20 cellular contexts compared by ENCODE assay signal in the genomic region with DNA sequence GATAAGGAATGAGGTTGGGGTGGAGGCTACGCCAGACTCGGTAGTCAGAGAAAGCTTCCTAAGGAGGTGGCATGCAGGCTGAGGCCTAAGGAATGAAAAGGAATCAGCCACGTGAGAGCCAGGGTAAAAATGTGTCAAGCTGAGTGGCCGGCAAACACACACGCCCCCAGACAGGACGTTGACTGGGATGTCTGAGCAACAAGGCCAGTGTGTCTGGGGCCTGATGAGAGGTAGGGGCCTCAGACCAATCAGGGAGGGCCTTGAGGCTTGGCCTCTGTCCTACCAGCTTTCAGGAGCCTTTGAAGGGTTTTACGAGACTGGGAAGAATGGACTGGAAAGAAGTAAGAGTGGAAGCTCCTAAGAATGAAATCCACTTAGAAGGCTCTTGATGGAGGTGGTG.
DNase-seq lines count a peak whose midpoint lies in the region; ATAC-seq, FAIRE-seq and TF ChIP-seq lines count a peak whose summit lies in the region.
"Had no signal": no experiment of that assay in that cellular context is flagged by ENCODE, and none has a peak within 500 bp of the region (broad histone marks: within the 10 kb centered on the region; RNA-seq: fewer than 3 reads in every experiment).

No MANE protein-coding gene starts in this region.

- no peaks in the 10 kb centered on the region for H3K27me3 ChIP-seq in H1 (replicated peaks in 1 of 4; ENCODE audit: control insufficient read depth in 3 of 4, extremely low read depth in 1 of 4, insufficient read depth in 3 of 4, low read length in 3 of 4)
- no peaks in the 10 kb centered on the region for H3K27me3 ChIP-seq in trophoblast cell (ENCODE audit: insufficient read depth, low read length)
- H3K27me3 ChIP-seq: BLaER1 treated with 17β-estradiol and CSF1 and Interleukin-3, amounts not matched to agents 10 nM and 100 nM had no signal

- TF ChIP-seq RAD21 in H1 (IDR thresholded peaks at IDR 0.05 in 1 of 2, conservative IDR thresholded peaks at IDR 0.05 in 1 of 2; ENCODE audit: low read depth in 2 of 2, low read length in 2 of 2) = no peak

- TF ChIP-seq POLR2A in H1 (IDR thresholded peaks at IDR 0.05; ENCODE audit: control extremely low read depth in 1 of 2, low read depth in 2 of 2, low read length in 2 of 2) (no peak), lower leg skin (IDR thresholded peaks at IDR 0.05) (no peak), erythroblast (IDR thresholded peaks at IDR 0.05; ENCODE audit: low read length) (no peak)

- H3K14ac ChIP-seq in H1 (ENCODE audit: insufficient read length) (no peak overlapping the region), trophoblast cell (ENCODE audit: low read length) (no peak overlapping the region)

- POLR2A ChIA-PET in WTC11 (lab: Charles Lee) = no interaction called here
- POLR2A ChIA-PET in H1 (lab: Charles Lee; ENCODE audit: partially characterized antibody) = no interaction called here

- no peaks in the 10 kb centered on the region; the same call in 1 of the 2 replicates for H3K79me1 ChIP-seq in H1 (ENCODE audit: low read depth, low read length)
- peaks cover 7% of the 10 kb centered on the region for H3K79me1 ChIP-seq in trophoblast cell (ENCODE audit: low read length)

- H3K23ac ChIP-seq in H1 (ENCODE audit: insufficient read length) (no peak overlapping the region), trophoblast cell (ENCODE audit: low read length) (no peak overlapping the region)

- H3K4me1 Mint-ChIP-seq in WTC11 = peaks cover 8% of the 10 kb centered on the region
- H3K4me1 Mint-ChIP-seq in osteocyte (ENCODE audit: unreplicated experiment) = peaks cover 23% of the 10 kb centered on the region

- TF ChIP-seq CTCF in WTC11 (IDR thresholded peaks at IDR 0.05) (no peak), H1 (IDR thresholded peaks at IDR 0.05; ENCODE audit: control extremely low read depth in 1 of 3, insufficient read depth in 1 of 3, low read depth in 1 of 3, low read length in 3 of 3) (no peak), lower leg skin (IDR thresholded peaks at IDR 0.05) (no peak), osteocyte (IDR thresholded peaks at IDR 0.05) (no peak)

- H2BK20ac ChIP-seq in H1 (ENCODE audit: low read length) = no peak overlapping the region

- H2AFZ ChIP-seq in H1 (ENCODE audit: low read length) (no peak overlapping the region), trophoblast cell (ENCODE audit: insufficient read depth, low read length, poor library complexity) (no peak overlapping the region)

- H3K9me3 Mint-ChIP-seq in WTC11 (no peaks in the 10 kb centered on the region), osteocyte (ENCODE audit: unreplicated experiment) (no peaks in the 10 kb centered on the region)
- H3K9me3 Mint-ChIP-seq: CD8-positive, alpha-beta T cell had no signal

- H2BK15ac ChIP-seq in H1 (ENCODE audit: low read length) = no peak overlapping the region

- H3K4me1 ChIP-seq in H1 (replicated peaks in 1 of 4; ENCODE audit: control insufficient read depth in 3 of 4, insufficient read depth in 4 of 4, low read length in 3 of 4) (no peaks in the 10 kb centered on the region; a peak in 1 of 7 replicates), trophoblast cell (ENCODE audit: control insufficient read depth in 1 of 2, insufficient read depth in 2 of 2, low read length in 2 of 2) (peaks cover 0 to 14% of the 10 kb centered on the region in 2 experiments)

- H4K12ac ChIP-seq in trophoblast cell (ENCODE audit: low read depth, low read length) = no peak overlapping the region

- H3K4me3 Mint-ChIP-seq in WTC11 (no peak overlapping the region), osteocyte (ENCODE audit: unreplicated experiment) (no peak overlapping the region)
- H3K4me3 Mint-ChIP-seq: B cell; CD8-positive, alpha-beta T cell had no signal

- H4K5ac ChIP-seq in H1 (ENCODE audit: insufficient read length, low read depth, low read length) = no peak overlapping the region

- no peaks in the 10 kb centered on the region for H4K20me1 ChIP-seq in H1 (replicated peaks in 1 of 2; ENCODE audit: control insufficient read depth in 1 of 2, insufficient read depth in 2 of 2, low read length in 2 of 2)
- H4K20me1 ChIP-seq: BLaER1 treated with 17β-estradiol and CSF1 and Interleukin-3, amounts not matched to agents 10 nM and 100 nM had no signal

- 0 out of 2 replicates have a peak overlapping the region, but pooled peaks have one; percentile 2 for H2BK12ac ChIP-seq in H1 (ENCODE audit: low read depth, low read length)
- no peak overlapping the region for H2BK12ac ChIP-seq in trophoblast cell (ENCODE audit: low read length)

- H4K91ac ChIP-seq in H1 (replicated peaks; ENCODE audit: insufficient read length, low read length) (no peak overlapping the region), trophoblast cell (ENCODE audit: low read depth, low read length) (no peak overlapping the region)

- DNase-seq in WTC11 (ENCODE audit: low spot score) (no peak), H1 (ENCODE audit: low read depth in 1 of 2, low spot score in 2 of 2) (no peak), islet precursor cell (peak; percentile 65), trophoblast cell (peak; percentile 18 to 60), lower leg skin (ENCODE audit: low spot score in 2 of 2) (no peak), erythroblast (lab: John Stamatoyannopoulos, UW) (no peak), osteocyte (ENCODE audit: extremely low spot score, unreplicated experiment) (no peak)
- DNase-seq: CD8-positive, alpha-beta T cell; COR-L47; DMS 273 treated with DMSO at 0.1 percent for 48 hours; DMS53; DND-41; EL; HCEC 1CT; IMR-90 had no signal

- ATAC-seq in WTC11 (peak; percentile 53), GM21737 (IDR thresholded peaks at IDR 0.05; ENCODE audit: unreplicated experiment) (no peak)
- ATAC-seq: CD8-positive, alpha-beta T cell; GM12878 had no signal

- H3K4me2 ChIP-seq in H1 (ENCODE audit: insufficient read depth in 1 of 2, low read depth in 2 of 2, low read length in 2 of 2) (no peak overlapping the region), trophoblast cell (ENCODE audit: low read length) (no peak overlapping the region)
- H3K4me2 ChIP-seq: BLaER1 treated with 17β-estradiol and CSF1 and Interleukin-3, amounts not matched to agents 10 nM and 100 nM had no signal

- H2AK5ac ChIP-seq in H1 (ENCODE audit: low read depth, low read length) (no peak overlapping the region; the same call in 1 of the 2 replicates), trophoblast cell (ENCODE audit: low read length) (no peak overlapping the region)

- no peaks in the 10 kb centered on the region for H3K23me2 ChIP-seq in H1 (ENCODE audit: low read depth, low read length)

- H3K36me3 Mint-ChIP-seq in WTC11 = no peaks in the 10 kb centered on the region
- no peaks in the 10 kb centered on the region for H3K36me3 Mint-ChIP-seq in osteocyte (ENCODE audit: unreplicated experiment)
- H3K36me3 Mint-ChIP-seq: CD8-positive, alpha-beta T cell had no signal

- H3K36me3 ChIP-seq in H1 (ENCODE audit: control insufficient read depth in 2 of 4, insufficient read depth in 4 of 4, low read length in 3 of 4) (no peaks in the 10 kb centered on the region), trophoblast cell (ENCODE audit: control insufficient read depth in 1 of 2, insufficient read depth in 2 of 2, low read length in 2 of 2) (no peaks in the 10 kb centered on the region)
- H3K36me3 ChIP-seq: BLaER1 treated with 17β-estradiol and CSF1 and Interleukin-3, amounts not matched to agents 10 nM and 100 nM had no signal

- no peak overlapping the region for H3K4me3 ChIP-seq in H1 (ENCODE audit: extremely low read depth in 1 of 4, insufficient read depth in 2 of 4, low read depth in 3 of 4, low read length in 4 of 4)
- H3K4me3 ChIP-seq in trophoblast cell (ENCODE audit: low read depth, low read length) = no peak overlapping the region
- H3K4me3 ChIP-seq in lower leg skin (ENCODE audit: low read depth, poor library complexity, severe bottlenecking) = no peak overlapping the region
- H3K4me3 ChIP-seq: BLaER1 treated with 17β-estradiol and CSF1 and Interleukin-3, amounts not matched to agents 10 nM and 100 nM; GM12878 had no signal

- no peak overlapping the region for H3K9ac ChIP-seq in H1 (replicated peaks in 1 of 4; ENCODE audit: extremely low read depth in 1 of 4, low read depth in 3 of 4, low read length in 3 of 4)
- no peak overlapping the region for H3K9ac ChIP-seq in trophoblast cell (ENCODE audit: low read length)
- H3K9ac ChIP-seq: BLaER1 treated with 17β-estradiol and CSF1 and Interleukin-3, amounts not matched to agents 10 nM and 100 nM had no signal

- H2BK5ac ChIP-seq in H1 (ENCODE audit: low read depth, low read length) = no peak overlapping the region
- H2BK5ac ChIP-seq in trophoblast cell (ENCODE audit: low read depth, low read length, poor library complexity) = no peak overlapping the region

- H3K9me3 ChIP-seq in H1 (ENCODE audit: insufficient read depth in 2 of 2, low read depth in 1 of 2, low read length in 1 of 2) (no peaks in the 10 kb centered on the region), trophoblast cell (ENCODE audit: insufficient read depth, low read depth, low read length) (no peaks in the 10 kb centered on the region)

- H3K27me3 Mint-ChIP-seq in WTC11 (ENCODE audit: low read depth) = no peaks in the 10 kb centered on the region
- H3K27me3 Mint-ChIP-seq in osteocyte (ENCODE audit: unreplicated experiment) = no peaks in the 10 kb centered on the region
- H3K27me3 Mint-ChIP-seq: B cell had no signal

- FAIRE-seq in H1 (lab: Jason Lieb, UNC) = no peak
- FAIRE-seq: GM12878 had no signal

- CTCF ChIA-PET in WTC11 (lab: Charles Lee) (interaction anchor here (0.6 kb wide), 1 partner anchor 24 kb away, joined by 5 read pairs; no protein-coding TSS in a partner anchor), H1 (lab: Charles Lee; ENCODE audit: partially characterized antibody) (interaction anchor here (0.8 to 1.7 kb wide), 3 partner anchors 14 to 471 kb away, joined by 3 to 4 read pairs (median 4); no protein-coding TSS in a partner anchor)

- H2BK120ac ChIP-seq in H1 (replicated peaks; ENCODE audit: low read depth, low read length) (no peak overlapping the region), trophoblast cell (ENCODE audit: insufficient read depth, low read length, poor library complexity) (no peak overlapping the region)

- H3K79me2 ChIP-seq in H1 (ENCODE audit: control insufficient read depth in 1 of 2, insufficient read depth in 2 of 2, low read length in 2 of 2) = no peaks in the 10 kb centered on the region
- H3K79me2 ChIP-seq in trophoblast cell (ENCODE audit: control insufficient read depth, insufficient read depth, low read length, poor library complexity) = no peaks in the 10 kb centered on the region

- WGBS in H1 (ENCODE audit: extremely low coverage in 1 of 2, insufficient coverage in 1 of 2, insufficient read length in 1 of 2, insufficient replicate concordance in 2 of 2, low coverage in 1 of 2, low lambda C conversion rate in 2 of 2, missing lambda C conversion rate in 1 of 2), 2 experiments = 78% methylated on average over 7 of the region's 7 CpGs; no CpG with 5 or more reads in 1 of the 2 experiments
- WGBS in trophoblast cell (ENCODE audit: extremely low coverage, insufficient coverage, insufficient read length) = no CpG with 5 or more reads among the region's 7 CpGs
- 83 to 92% methylated on average over 7 of the region's 7 CpGs for WGBS in lower leg skin, 2 donors

- intact Hi-C loops in lower leg skin (cut with DNase I; ENCODE audit: low total_unique reads) = no loop called here

- H3K4ac ChIP-seq in H1 (replicated peaks; ENCODE audit: insufficient read length, low read depth, low read length) (no peak overlapping the region), trophoblast cell (ENCODE audit: low read depth, low read length) (no peak overlapping the region)

- no peak overlapping the region for H3K56ac ChIP-seq in H1 (replicated peaks; ENCODE audit: insufficient read length, low read depth, low read length)

- H3K27ac ChIP-seq in H1 (ENCODE audit: low read depth, low read length) (no peak overlapping the region), trophoblast cell (ENCODE audit: low read depth, low read length) (no peak overlapping the region)
- H3K27ac ChIP-seq: BLaER1 treated with 17β-estradiol and CSF1 and Interleukin-3, amounts not matched to agents 10 nM and 100 nM; HL-60 had no signal

- H3K18ac ChIP-seq in H1 (ENCODE audit: extremely low read depth, low read length) (no peak overlapping the region), trophoblast cell (ENCODE audit: low read length) (no peak overlapping the region)

- TF ChIP-seq EP300 in H1 (IDR thresholded peaks at IDR 0.05; ENCODE audit: borderline replicate concordance in 1 of 2, low read depth in 2 of 2, low read length in 2 of 2) = no peak

- H3K27ac Mint-ChIP-seq in WTC11 (no peak overlapping the region), osteocyte (ENCODE audit: unreplicated experiment) (no peak overlapping the region)
- H3K27ac Mint-ChIP-seq: B cell; CD8-positive, alpha-beta T cell had no signal

- no peak overlapping the region for H4K8ac ChIP-seq in H1 (ENCODE audit: extremely low read depth, insufficient read depth, low read length)
- no peak overlapping the region for H4K8ac ChIP-seq in trophoblast cell (ENCODE audit: low read depth, low read length)

Comparison
In these comparisons a context has a peak if more than half of its experiments do, and no peak if none do; other contexts are left out.
1. DNase-seq: peak in islet precursor cell (single experiment) and trophoblast cell (2 of 2); none in WTC11 (single experiment), H1 (0 of 2), lower leg skin (0 of 2), erythroblast (0 of 2) and osteocyte (single experiment).